In the genomic region with DNA sequence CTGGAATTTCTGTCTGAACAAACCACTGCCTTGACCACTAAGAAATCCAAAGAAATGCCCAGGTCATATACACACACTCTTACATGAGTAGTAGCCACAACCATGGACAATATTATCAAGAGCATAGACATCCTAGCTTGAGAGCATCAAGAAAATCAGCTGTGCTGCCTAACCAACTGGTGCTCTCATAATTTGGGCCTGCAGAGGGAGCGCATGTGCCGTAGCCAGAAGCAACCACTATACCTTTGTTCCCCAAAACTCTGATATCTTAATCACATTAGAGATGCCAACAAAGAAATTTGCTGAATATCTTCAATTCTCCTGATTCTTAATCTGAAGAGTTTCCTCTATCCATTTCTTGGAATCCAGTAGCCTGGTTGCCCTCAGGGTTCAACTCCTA, we compare ENCODE assay signal across 8 cellular contexts.
A peak's percentile ranks its signal among the peaks of the same experiment; 100 is the strongest.
DNase-seq lines count a peak whose midpoint lies in the region; ATAC-seq and TF ChIP-seq lines count a peak whose summit lies in the region.
"Had no signal": no experiment of that assay in that cellular context is flagged by ENCODE, and none has a peak within 500 bp of the region (broad histone marks: within the 10 kb centered on the region; RNA-seq: fewer than 3 reads in every experiment).

No MANE protein-coding gene starts in this region.

- H3K27ac ChIP-seq in testis, result no peak overlapping the region

- intact Hi-C loops in testis (cut with DNase I; ENCODE audit: low total_unique reads), result no loop called here

- H3K27me3 ChIP-seq in GM06990 (replicated peaks; ENCODE audit: control insufficient read depth, insufficient read depth, low read length), result no peaks in the 10 kb centered on the region
- no peaks in the 10 kb centered on the region for H3K27me3 ChIP-seq in testis

- H3K9me3 ChIP-seq in testis, result no peaks in the 10 kb centered on the region

- TF ChIP-seq CTCF in GM06990 (IDR thresholded peaks at IDR 0.05; ENCODE audit: insufficient read depth, low read length, poor library complexity, severe bottlenecking), result peak; percentile 79
- peak; percentile 62 for TF ChIP-seq CTCF in fibroblast of mammary gland (conservative IDR thresholded peaks at IDR 0.05; ENCODE audit: control insufficient read depth, insufficient read depth, low read depth, low read length)
- no peak for TF ChIP-seq CTCF in testis (IDR thresholded peaks at IDR 0.05)

- ATAC-seq in HG02759 (IDR thresholded peaks at IDR 0.05; ENCODE audit: unreplicated experiment), result peak; percentile 52
- ATAC-seq in HG03095 (IDR thresholded peaks at IDR 0.05; ENCODE audit: unreplicated experiment), result no peak
- ATAC-seq: T-cell had no signal

- H3K4me3 ChIP-seq in GM06990 (replicated peaks; ENCODE audit: low read depth, low read length) (no peak overlapping the region), fibroblast of mammary gland (ENCODE audit: control insufficient read depth, low read depth, low read length) (no peak overlapping the region), testis (no peak overlapping the region)

- TF ChIP-seq POLR2A in testis (IDR thresholded peaks at IDR 0.05), result no peak

- peak; percentile 9 for DNase-seq in GM06990 (ENCODE audit: extremely low read depth, insufficient read length)
- DNase-seq in UCSD-AML1 (lab: John Stamatoyannopoulos, UW; ENCODE audit: unreplicated experiment), result peak; percentile 48
- DNase-seq in fibroblast of mammary gland (ENCODE audit: low read depth), result peak; percentile 29
- peak; percentile 16 for DNase-seq in testis
- no peak for DNase-seq in SKM-1 treated with dmso at 0.1 percent for 144 hours (lab: John Stamatoyannopoulos, UW; ENCODE audit: unreplicated experiment)

- whole genome bisulfite sequencing in testis, 2 donors, result 68 to 77% methylated on average over 2 of the region's 2 CpGs

- H3K4me1 ChIP-seq in testis, result no peaks in the 10 kb centered on the region

- H3K36me3 ChIP-seq in GM06990 (ENCODE audit: control insufficient read depth, insufficient read depth, low read length) (no peaks in the 10 kb centered on the region), testis (ENCODE audit: low read depth, missing control alignments) (no peaks in the 10 kb centered on the region)

Comparison
In these comparisons a context has a peak if more than half of its experiments do, and no peak if none do; other contexts are left out.
1. CTCF ChIP-seq: peak in GM06990 (single experiment) and fibroblast of mammary gland (single experiment); none in testis (0 of 3).